Comparison of ENCODE assay signal across 11 cellular contexts in genomic region chr13:106496072-106496997, GRCh38. TPM values are rescaled to one million over a fixed set of nuclear protein-coding genes. Genes with fewer than 3 reads are reported as not detected.
DNase-seq lines count a peak whose midpoint lies in the region; ATAC-seq and TF ChIP-seq lines count a peak whose summit lies in the region.
"Had no signal": no experiment of that assay in that cellular context is flagged by ENCODE, and none has a peak within 500 bp of the region (broad histone marks: within the 10 kb centered on the region; RNA-seq: fewer than 3 reads in every experiment).

No MANE protein-coding gene starts in this region.

- peak overlapping the region; percentile 21 to 66 (median 43) for H3K27ac Mint-ChIP-seq in nephron
- H3K27ac Mint-ChIP-seq: activated T-helper 17 cell treated with anti-CD3 and anti-CD28 coated beads, Interleukin-2, amount 50 U/mL, for 72 hours had no signal

- H3K4me1 Mint-ChIP-seq in nephron, result peaks cover 44% of the 10 kb centered on the region

- TF ChIP-seq CTCF in nephron (IDR thresholded peaks at IDR 0.05; ENCODE audit: unreplicated experiment in 3 of 3), result no peak

- no peak for ATAC-seq in GM21526 (IDR thresholded peaks at IDR 0.05; ENCODE audit: low FRiP score, unreplicated experiment)
- no peak for ATAC-seq in HG02938 (IDR thresholded peaks at IDR 0.05; ENCODE audit: unreplicated experiment)
- ATAC-seq: activated T-helper 17 cell treated with anti-CD3 and anti-CD28 coated beads, Interleukin-2, amount 50 U/mL, for 72 hours had no signal

- H3K4me3 Mint-ChIP-seq in nephron, result peak overlapping the region in 1 of 3 experiments; percentile 10
- H3K4me3 Mint-ChIP-seq: activated T-helper 17 cell treated with anti-CD3 and anti-CD28 coated beads, Interleukin-2, amount 50 U/mL, for 72 hours had no signal

- DNase-seq in COLO668 (lab: John Stamatoyannopoulos, UW; ENCODE audit: unreplicated experiment), result peak; percentile 40
- DNase-seq in NCI-H2081 (lab: John Stamatoyannopoulos, UW), result peak; percentile 48 to 82
- peak; percentile 95 to 99 for DNase-seq in dermis microvascular lymphatic vessel endothelial cell (ENCODE audit: low read depth in 2 of 2)
- no peak for DNase-seq in stimulated activated CD8-positive, alpha-beta memory T cell treated with anti-CD3 and anti-CD28 coated beads, Interleukin-4, amount 100 ng/mL, for 48 hours
- DNase-seq in midbrain (lab: John Stamatoyannopoulos, UW), result no peak
- DNase-seq: OCI-M1, WERI-Rb-1 had no signal

- H3K9me3 Mint-ChIP-seq in nephron, result no peaks in the 10 kb centered on the region
- H3K9me3 Mint-ChIP-seq: activated T-helper 17 cell treated with anti-CD3 and anti-CD28 coated beads, Interleukin-2, amount 50 U/mL, for 72 hours had no signal

- no peaks in the 10 kb centered on the region for H3K27me3 Mint-ChIP-seq in nephron (ENCODE audit: low read depth)

- H3K36me3 Mint-ChIP-seq in nephron (ENCODE audit: low read depth), result peaks cover 64% of the 10 kb centered on the region

RNA-seq across cellular contexts. Expression of gene EFNB2, which starts 39.1 kb away (rescaled TPM):
- total RNA-seq in dermis microvascular lymphatic vessel endothelial cell, result 64.9 and 67.3 TPM in 2 replicates

Comparison
In these comparisons a context has a peak if more than half of its experiments do, and no peak if none do; other contexts are left out.
1. DNase-seq: peak in COLO668 (single experiment), NCI-H2081 (2 of 2) and dermis microvascular lymphatic vessel endothelial cell (2 of 2); none in stimulated activated CD8-positive, alpha-beta memory T cell treated with anti-CD3 and anti-CD28 coated beads, Interleukin-4, amount 100 ng/mL, for 48 hours (single experiment) and midbrain (single experiment).